1 cellular context compared by ENCODE assay signal in the genomic region with DNA sequence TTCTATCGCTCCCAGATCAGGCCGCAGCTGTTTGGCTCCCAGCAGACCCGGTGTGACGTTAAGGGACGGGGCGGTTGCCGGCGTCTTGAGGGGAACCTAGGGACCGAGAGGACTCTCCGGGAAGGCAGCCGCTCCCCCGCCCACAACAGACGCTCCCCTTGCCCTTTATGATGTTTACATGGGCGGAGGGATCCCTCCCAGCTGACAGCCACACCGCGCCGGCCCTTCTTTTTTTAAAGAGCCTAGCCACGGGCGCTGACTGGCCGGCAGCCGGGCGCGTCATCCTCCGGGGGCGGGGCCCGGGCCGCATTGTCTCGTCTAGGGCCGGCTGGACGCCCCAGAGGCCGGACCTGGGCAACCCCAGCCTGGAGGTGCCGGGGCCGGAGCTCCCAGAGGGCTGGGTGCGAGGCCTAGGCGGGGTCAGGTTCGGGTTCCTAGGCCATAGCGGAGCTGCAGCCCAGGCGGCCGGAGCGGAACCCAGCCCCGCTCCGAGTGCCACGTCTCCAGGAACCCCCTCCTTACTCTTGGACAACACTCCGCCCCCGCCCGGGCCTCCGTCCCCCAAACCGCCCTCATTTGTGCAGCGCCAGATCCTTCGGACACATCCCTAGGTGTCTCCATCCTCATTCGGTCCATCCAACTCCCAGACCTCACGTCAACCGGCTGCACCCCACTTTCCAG.
A peak's percentile ranks its signal among the peaks of the same experiment; 100 is the strongest.
TF ChIP-seq lines count a peak whose summit lies in the region.

TSS of gene PCAT6 (plus strand) at position 340 of the 681 bp plus-strand sequence.

TF ChIP-seq in K562, 482 proteins besides CTCF, POLR2A, EP300 and RAD21 (continued from another document and continues in another):
- no peak for TF ChIP-seq NELFE (IDR thresholded peaks at IDR 0.05; ENCODE audit: insufficient read depth, insufficient read length)
- peak; percentile 83 for TF ChIP-seq POLR2B (IDR thresholded peaks at IDR 0.05; ENCODE audit: low read depth, partially characterized antibody)
- peak; percentile 3 for TF ChIP-seq HNRNPLL (IDR thresholded peaks at IDR 0.05; ENCODE audit: low read depth, low read length, poor library complexity, severe bottlenecking)
- TF ChIP-seq TRIM28 (IDR thresholded peaks at IDR 0.05), result peak; percentile 24; the same call in 1 of the 2 replicates
- no peak for TF ChIP-seq SMAD2 (IDR thresholded peaks at IDR 0.05; ENCODE audit: low read depth, low read length)
- TF ChIP-seq FOXK2 (conservative IDR thresholded peaks at IDR 0.05 in 1 of 2, IDR thresholded peaks at IDR 0.05 in 1 of 2; ENCODE audit: low read depth in 2 of 2), result peak; percentile 99 to 100
- TF ChIP-seq GTF2E2 (tag; IDR thresholded peaks at IDR 0.05), result peak; percentile 85
- peak; percentile 30 for TF ChIP-seq RBM25 (IDR thresholded peaks at IDR 0.05; ENCODE audit: low read depth, low read length, severe bottlenecking)
- peak; percentile 88 for TF ChIP-seq HNRNPK (IDR thresholded peaks at IDR 0.05; ENCODE audit: low read depth, low read length, poor library complexity, severe bottlenecking)
- TF ChIP-seq ZNF197 (CRISPR knock-in tag; IDR thresholded peaks at IDR 0.05; ENCODE audit: low read depth), result no peak
- TF ChIP-seq CEBPB (tag; IDR thresholded peaks at IDR 0.05), result no peak
- peak; percentile 96 for TF ChIP-seq ZBTB9 (CRISPR knock-in tag; IDR thresholded peaks at IDR 0.05)
- TF ChIP-seq CXXC5 (CRISPR knock-in tag; IDR thresholded peaks at IDR 0.05), result peak; percentile 95
- no peak for TF ChIP-seq THRAP3 (IDR thresholded peaks at IDR 0.05; ENCODE audit: borderline replicate concordance)
- no peak for TF ChIP-seq SNRNP70 (optimal IDR thresholded peaks at IDR 0.05; ENCODE audit: low read depth, low read length)
- peak; percentile 94 for TF ChIP-seq SMAD4 (CRISPR knock-in tag; conservative IDR thresholded peaks at IDR 0.05)
- 0 out of 2 replicates have a peak, but pooled peaks have one; percentile 3 for TF ChIP-seq NFE2 (IDR thresholded peaks at IDR 0.05; ENCODE audit: low read depth)
- TF ChIP-seq EGR1 (conservative IDR thresholded peaks at IDR 0.05), result peak; percentile 93
- no peak for TF ChIP-seq GTF2A2 (tag; IDR thresholded peaks at IDR 0.05)
- TF ChIP-seq ZNF282 (CRISPR knock-in tag; IDR thresholded peaks at IDR 0.05), result no peak
- TF ChIP-seq, protein P1, sequence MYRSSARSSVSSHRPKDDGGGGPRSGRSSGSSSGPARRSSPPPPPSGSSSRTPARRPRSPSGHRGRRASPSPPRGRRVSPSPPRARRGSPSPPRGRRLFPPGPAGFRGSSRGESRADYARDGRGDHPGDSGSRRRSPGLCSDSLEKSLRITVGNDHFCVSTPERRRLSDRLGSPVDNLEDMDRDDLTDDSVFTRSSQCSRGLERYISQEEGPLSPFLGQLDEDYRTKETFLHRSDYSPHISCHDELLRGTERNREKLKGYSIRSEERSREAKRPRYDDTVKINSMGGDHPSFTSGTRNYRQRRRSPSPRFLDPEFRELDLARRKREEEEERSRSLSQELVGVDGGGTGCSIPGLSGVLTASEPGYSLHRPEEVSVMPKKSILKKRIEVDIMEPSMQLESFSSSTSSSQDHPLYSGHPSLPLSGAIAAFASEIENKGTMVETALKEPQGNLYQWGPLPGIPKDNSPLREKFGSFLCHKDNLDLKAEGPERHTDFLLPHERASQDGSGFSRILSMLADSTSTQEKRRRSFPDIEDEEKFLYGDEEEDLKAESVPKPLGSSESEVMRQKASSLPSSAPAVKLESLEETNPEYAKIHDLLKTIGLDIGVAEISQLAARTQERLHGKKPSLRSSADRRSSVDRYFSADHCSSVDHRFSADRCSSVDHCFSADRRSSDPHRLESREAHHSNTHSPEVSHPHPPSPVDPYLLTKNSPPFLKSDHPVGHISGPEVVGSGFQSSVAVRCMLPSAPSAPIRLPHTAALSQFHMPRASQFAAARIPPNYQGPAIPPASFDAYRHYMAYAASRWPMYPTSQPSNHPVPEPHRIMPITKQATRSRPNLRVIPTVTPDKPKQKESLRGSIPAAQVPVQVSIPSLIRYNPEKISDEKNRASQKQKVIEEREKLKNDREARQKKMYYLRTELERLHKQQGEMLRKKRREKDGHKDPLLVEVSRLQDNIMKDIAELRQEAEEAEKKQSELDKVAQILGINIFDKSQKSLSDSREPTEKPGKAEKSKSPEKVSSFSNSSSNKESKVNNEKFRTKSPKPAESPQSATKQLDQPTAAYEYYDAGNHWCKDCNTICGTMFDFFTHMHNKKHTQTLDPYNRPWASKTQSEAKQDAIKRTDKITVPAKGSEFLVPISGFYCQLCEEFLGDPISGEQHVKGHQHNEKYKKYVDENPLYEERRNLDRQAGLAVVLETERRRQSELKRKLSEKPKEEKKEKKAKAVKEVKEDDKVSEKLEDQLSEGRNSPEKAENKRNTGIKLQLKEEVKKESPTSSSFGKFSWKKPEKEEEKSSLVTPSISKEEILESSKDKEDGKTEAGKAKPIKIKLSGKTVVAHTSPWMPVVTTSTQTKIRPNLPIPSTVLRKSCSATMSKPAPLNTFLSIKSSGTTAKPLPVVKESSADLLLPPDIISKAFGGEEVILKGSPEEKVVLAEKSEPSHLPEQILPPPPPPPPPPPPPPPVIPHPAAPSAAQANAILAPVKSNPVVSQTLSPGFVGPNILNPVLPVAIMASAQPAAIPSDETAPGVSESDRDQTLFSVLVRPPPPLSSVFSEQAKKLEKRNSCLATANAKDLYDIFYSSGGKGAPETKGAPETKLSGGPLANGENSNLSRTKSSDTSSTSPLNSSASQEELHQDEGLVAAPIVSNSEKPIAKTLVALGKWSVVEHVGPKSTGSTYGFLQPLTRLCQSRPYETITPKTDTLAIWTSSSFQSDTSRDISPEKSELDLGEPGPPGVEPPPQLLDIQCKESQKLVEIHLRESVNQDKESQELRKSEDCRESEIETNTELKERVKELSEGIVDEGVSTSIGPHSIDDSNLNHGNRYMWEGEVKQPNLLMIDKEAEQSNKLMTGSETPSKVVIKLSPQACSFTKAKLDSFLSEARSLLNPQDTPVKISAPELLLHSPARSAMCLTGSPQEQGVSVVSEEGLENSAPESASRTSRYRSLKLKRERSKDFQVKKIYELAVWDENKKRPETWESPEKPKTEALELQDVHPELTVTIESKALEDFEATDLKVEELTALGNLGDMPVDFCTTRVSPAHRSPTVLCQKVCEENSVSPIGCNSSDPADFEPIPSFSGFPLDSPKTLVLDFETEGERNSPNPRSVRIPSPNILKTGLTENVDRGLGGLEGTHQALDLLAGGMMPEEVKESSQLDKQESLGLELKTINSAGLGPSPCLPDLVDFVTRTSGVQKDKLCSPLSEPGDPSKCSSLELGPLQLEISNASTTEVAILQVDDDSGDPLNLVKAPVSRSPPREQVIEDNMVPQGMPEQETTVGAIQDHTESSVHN (IDR thresholded peaks at IDR 0.05; ENCODE audit: borderline replicate concordance in 1 of 2, low read depth in 1 of 2), result peak in 1 of 2 experiments; percentile 90; a peak in 2 of 4 replicates
- TF ChIP-seq PHB (CRISPR knock-in tag; IDR thresholded peaks at IDR 0.05), result 0 out of 2 replicates have a peak, but pooled peaks have one; percentile 47
- peak; percentile 96 for TF ChIP-seq RBFOX2 (IDR thresholded peaks at IDR 0.05; ENCODE audit: low read depth, low read length)
- peak; percentile 72 for TF ChIP-seq ZBTB12 (CRISPR knock-in tag; IDR thresholded peaks at IDR 0.05)
- no peak for TF ChIP-seq ZNF3 (CRISPR knock-in tag; IDR thresholded peaks at IDR 0.05)
- no peak for TF ChIP-seq FOXA1 (IDR thresholded peaks at IDR 0.05; ENCODE audit: borderline replicate concordance)
- peak; percentile 92 for TF ChIP-seq XRCC5 (IDR thresholded peaks at IDR 0.05; ENCODE audit: low read depth, low read length)
- peak; percentile 98 for TF ChIP-seq NKRF (IDR thresholded peaks at IDR 0.05; ENCODE audit: borderline replicate concordance)
- TF ChIP-seq E2F3 (CRISPR knock-in tag; IDR thresholded peaks at IDR 0.05), result peak; percentile 57; the same call in 1 of the 2 replicates
- no peak for TF ChIP-seq ZBTB33 (CRISPR knock-in tag; IDR thresholded peaks at IDR 0.05)
- no peak for TF ChIP-seq ZNF311 (CRISPR knock-in tag; IDR thresholded peaks at IDR 0.05)
- peak in 1 of 2 experiments; percentile 87; a peak in 2 of 4 replicates for TF ChIP-seq NONO (IDR thresholded peaks at IDR 0.05; ENCODE audit: low read depth in 2 of 2, low read length in 1 of 2)
- no peak for TF ChIP-seq FOXO4 (CRISPR knock-in tag; IDR thresholded peaks at IDR 0.05)
- peak; percentile 53; the same call in 1 of the 2 replicates for TF ChIP-seq ARID1B (IDR thresholded peaks at IDR 0.05)
- TF ChIP-seq SMARCE1 (IDR thresholded peaks at IDR 0.05), result peak; percentile 33; the same call in 1 of the 2 replicates
- TF ChIP-seq, protein P2, sequence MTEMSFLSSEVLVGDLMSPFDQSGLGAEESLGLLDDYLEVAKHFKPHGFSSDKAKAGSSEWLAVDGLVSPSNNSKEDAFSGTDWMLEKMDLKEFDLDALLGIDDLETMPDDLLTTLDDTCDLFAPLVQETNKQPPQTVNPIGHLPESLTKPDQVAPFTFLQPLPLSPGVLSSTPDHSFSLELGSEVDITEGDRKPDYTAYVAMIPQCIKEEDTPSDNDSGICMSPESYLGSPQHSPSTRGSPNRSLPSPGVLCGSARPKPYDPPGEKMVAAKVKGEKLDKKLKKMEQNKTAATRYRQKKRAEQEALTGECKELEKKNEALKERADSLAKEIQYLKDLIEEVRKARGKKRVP (CRISPR knock-in tag; IDR thresholded peaks at IDR 0.05), result no peak
- peak; percentile 57 for TF ChIP-seq RB1 (IDR thresholded peaks at IDR 0.05; ENCODE audit: low read depth)
- TF ChIP-seq POLR2H (tag; IDR thresholded peaks at IDR 0.05; ENCODE audit: low read depth), result peak; percentile 60
- TF ChIP-seq ZFP36 (IDR thresholded peaks at IDR 0.05; ENCODE audit: low read depth, low read length, partially characterized antibody), result no peak
- 0 out of 2 replicates have a peak, but pooled peaks have one; percentile 12 for TF ChIP-seq OTX1 (CRISPR knock-in tag; IDR thresholded peaks at IDR 0.05)
- peak; percentile 41; the same call in 1 of the 2 replicates for TF ChIP-seq NFRKB (IDR thresholded peaks at IDR 0.05; ENCODE audit: low read depth)
